14 cellular contexts compared by ENCODE assay signal in the genomic region with DNA sequence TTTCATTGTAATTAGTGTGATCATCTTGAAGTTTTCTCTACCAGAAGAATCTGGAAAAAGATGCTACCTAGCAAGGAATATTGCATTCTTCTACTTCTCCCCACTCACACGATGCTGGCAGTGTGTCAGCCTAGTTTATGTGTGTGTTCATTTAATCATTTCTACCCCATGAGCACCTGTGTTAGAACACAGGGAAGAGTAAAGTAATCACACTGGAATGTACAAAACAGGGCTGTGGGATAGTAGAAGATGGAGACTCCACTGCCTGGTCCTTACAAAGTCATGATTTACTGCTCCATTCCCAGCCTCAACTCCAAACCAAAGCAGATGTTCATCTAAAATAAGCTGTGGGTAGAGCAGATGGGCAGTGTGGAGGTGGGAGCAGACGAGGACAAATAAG. TPM values are rescaled to one million over a fixed set of nuclear protein-coding genes. Genes with fewer than 3 reads are reported as not detected.
A peak's percentile ranks its signal among the peaks of the same experiment; 100 is the strongest.
DNase-seq lines count a peak whose midpoint lies in the region; TF ChIP-seq lines count a peak whose summit lies in the region.
"Had no signal": no experiment of that assay in that cellular context is flagged by ENCODE, and none has a peak within 500 bp of the region (broad histone marks: within the 10 kb centered on the region; RNA-seq: fewer than 3 reads in every experiment).

No MANE protein-coding gene starts in this region.

- CTCF ChIA-PET in mammary epithelial cell (lab: Charles Lee; ENCODE audit: low non-redundant PET), result no interaction called here

- H2AFZ ChIP-seq in mammary epithelial cell (ENCODE audit: low read depth, low read length), result no peak overlapping the region

- H3K27ac ChIP-seq in mammary epithelial cell (ENCODE audit: insufficient read depth, low read depth, low read length) (no peak overlapping the region), breast epithelium (no peak overlapping the region)
- H3K27ac ChIP-seq: 22Rv1, A549, BLaER1 had no signal

- H4K20me1 ChIP-seq in mammary epithelial cell (ENCODE audit: insufficient read depth, low read length), result no peaks in the 10 kb centered on the region
- H4K20me1 ChIP-seq: BLaER1 had no signal

- no peak for TF ChIP-seq CTCF in mammary epithelial cell (conservative IDR thresholded peaks at IDR 0.05 in 1 of 2, IDR thresholded peaks at IDR 0.05 in 1 of 2; ENCODE audit: extremely low read depth in 1 of 2, insufficient read depth in 1 of 2, low read depth in 1 of 2, low read length in 2 of 2)
- no peak for TF ChIP-seq CTCF in breast epithelium (IDR thresholded peaks at IDR 0.05)
- no peak for TF ChIP-seq CTCF in GM13977 (IDR thresholded peaks at IDR 0.05; ENCODE audit: extremely low read depth, insufficient read depth, missing control alignments)

- no peak overlapping the region for H3K9ac ChIP-seq in mammary epithelial cell (ENCODE audit: insufficient read depth, low read length)
- H3K9ac ChIP-seq: BLaER1 had no signal

- no peaks in the 10 kb centered on the region for H3K79me2 ChIP-seq in mammary epithelial cell (ENCODE audit: insufficient read depth, low read length)

- TF ChIP-seq POLR2A in breast epithelium (IDR thresholded peaks at IDR 0.05), result no peak

- no TSS peak for BruUV-seq in mammary epithelial cell (replicated peaks; lab: Mats Ljungman, UMichigan)

- dilution Hi-C loops in mammary epithelial cell (cut with HindIII; ENCODE audit: low sequenced_read_pairs), result no loop called here

- H3K4me2 ChIP-seq in mammary epithelial cell (ENCODE audit: insufficient read depth, low read depth, low read length), result no peak overlapping the region
- H3K4me2 ChIP-seq: A549, BLaER1 had no signal

- H3K4me3 ChIP-seq in mammary epithelial cell (replicated peaks in 1 of 3; ENCODE audit: insufficient read depth in 1 of 3, low read depth in 2 of 3, low read length in 3 of 3) (no peak overlapping the region), breast epithelium (no peak overlapping the region)
- H3K4me3 ChIP-seq: A549, BLaER1 had no signal

- in situ Hi-C loops in mammary epithelial cell (cut with MboI; ENCODE audit: low sequenced_read_pairs in 2 of 2) (loop anchor here (10.0 to 25.0 kb wide), 2 partner anchors 245 to 253 kb away; no protein-coding TSS in a partner anchor), GM13977 (cut with MboI; ENCODE audit: low pct_unique_long_range_greater_than_20kb, low sequenced_read_pairs, unreplicated experiment) (loop anchor here (25.0 kb wide), 1 partner anchor 228 kb away; no protein-coding TSS in a partner anchor)

- H3K27me3 ChIP-seq in mammary epithelial cell (ENCODE audit: insufficient read depth, low read length) (no peaks in the 10 kb centered on the region), breast epithelium (no peaks in the 10 kb centered on the region)
- H3K27me3 ChIP-seq: BLaER1 had no signal

- DNase-seq in mammary epithelial cell (peak; percentile 41), breast epithelium (ENCODE audit: low spot score in 2 of 2) (no peak), amniotic epithelial cell (ENCODE audit: low read depth) (peak; percentile 13), kidney tubule cell (ENCODE audit: low spot score) (peak; percentile 22), HuH-7.5 (ENCODE audit: low spot score) (no peak), GM13977 (ENCODE audit: low spot score) (no peak), NCI-H446 treated with DMSO at 0.1 percent for 48 hours (lab: John Stamatoyannopoulos, UW) (no peak), NCI-H187 treated with DMSO at 0.1 percent for 48 hours (lab: John Stamatoyannopoulos, UW) (no peak)
- DNase-seq: Caco-2, H9 had no signal

- peaks cover 13% of the 10 kb centered on the region for H3K4me1 ChIP-seq in mammary epithelial cell (ENCODE audit: insufficient read depth, low read length)
- no peaks in the 10 kb centered on the region for H3K4me1 ChIP-seq in breast epithelium
- H3K4me1 ChIP-seq: A549, BLaER1 had no signal

- H3K9me3 ChIP-seq in mammary epithelial cell (replicated peaks; ENCODE audit: insufficient read depth, low read length) (no peaks in the 10 kb centered on the region), breast epithelium (no peaks in the 10 kb centered on the region)
- H3K9me3 ChIP-seq: A549, BLaER1, Caco-2 had no signal

- 43% methylated on average over 2 of the region's 2 CpGs for WGBS in mammary epithelial cell (ENCODE audit: low coverage, missing lambda C conversion rate)

- intact Hi-C loops in mammary epithelial cell (cut with micrococcal nuclease) (no loop called here), breast epithelium (cut with DNase I; ENCODE audit: low total_unique reads) (no loop called here)

- no peaks in the 10 kb centered on the region for H3K36me3 ChIP-seq in mammary epithelial cell (ENCODE audit: insufficient read depth, low read length)
- H3K36me3 ChIP-seq in breast epithelium, result no peaks in the 10 kb centered on the region
- H3K36me3 ChIP-seq: BLaER1 had no signal

RNA-seq across cellular contexts. Expression of gene RGCC, which starts 47.7 kb away (rescaled TPM):
- total RNA-seq in mammary epithelial cell (1 to 10 TPM; 1.4 to 8.0 TPM), breast epithelium (100 to 1,000 TPM in 1 of 3 donors, 10 to 100 TPM in 2; 91.8 to 112 (median 95.7) TPM)
- polyA plus RNA-seq in mammary epithelial cell, result 3.7 TPM
- not detected for polyA minus RNA-seq in mammary epithelial cell
- total RNA-seq: H9 had no signal
- polyA plus RNA-seq: H1 had no signal

Comparison
In these comparisons a context has a peak if more than half of its experiments do, and no peak if none do; other contexts are left out.
1. DNase-seq: peak in mammary epithelial cell (single experiment), amniotic epithelial cell (single experiment) and kidney tubule cell (single experiment); none in breast epithelium (0 of 2), HuH-7.5 (single experiment), GM13977 (single experiment), NCI-H446 treated with DMSO at 0.1 percent for 48 hours (single experiment) and NCI-H187 treated with DMSO at 0.1 percent for 48 hours (single experiment).
2. RNA of gene RGCC, which starts 47.7 kb away (total RNA-seq): 91.8 to 112 TPM in breast epithelium; 1.4 to 8.0 TPM in mammary epithelial cell; every median in the first group is over 10 times any median in the second.